Comparison of ENCODE assay signal across 20 cellular contexts in the genomic region with DNA sequence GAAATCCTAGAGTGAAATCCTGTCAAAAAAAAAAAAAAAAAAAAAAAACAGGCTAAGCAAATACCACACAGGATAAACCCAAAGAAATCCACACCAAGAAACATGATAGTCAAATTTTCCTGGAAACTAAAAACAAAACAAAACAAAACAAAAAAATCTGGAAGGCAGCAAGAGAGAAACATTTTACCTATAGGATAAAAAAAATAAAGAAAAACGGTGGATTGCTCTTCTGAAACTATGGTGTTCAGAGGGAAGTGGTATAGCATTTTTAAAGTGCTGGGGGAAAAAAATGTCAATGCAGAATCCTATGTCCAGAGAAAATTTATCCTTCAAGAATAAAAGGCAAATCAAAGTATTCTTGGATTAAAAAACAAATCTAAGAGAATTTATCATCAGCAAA. TPM values are rescaled to one million over a fixed set of nuclear protein-coding genes. Genes with fewer than 3 reads are reported as not detected.
DNase-seq lines count a peak whose midpoint lies in the region; ATAC-seq, FAIRE-seq and TF ChIP-seq lines count a peak whose summit lies in the region.
"Had no signal": no experiment of that assay in that cellular context is flagged by ENCODE, and none has a peak within 500 bp of the region (broad histone marks: within the 10 kb centered on the region; RNA-seq: fewer than 3 reads in every experiment).

No MANE protein-coding gene starts in this region.

- H3K9me3 Mint-ChIP-seq in central memory CD8-positive, alpha-beta T cell: no peaks in the 10 kb centered on the region
- no peaks in the 10 kb centered on the region for H3K9me3 Mint-ChIP-seq in endothelial cell (ENCODE audit: unreplicated experiment)

- TF ChIP-seq CTCF in endothelial cell (IDR thresholded peaks at IDR 0.05; ENCODE audit: unreplicated experiment): no peak

- DNase-seq in GM19239 (ENCODE audit: insufficient read length, low spot score) (no peak), OCI-M1 (lab: John Stamatoyannopoulos, UW) (peak; percentile 24), epidermal melanocyte (ENCODE audit: insufficient read length, low spot score) (no peak), NCI-H82 (lab: John Stamatoyannopoulos, UW) (no peak), endothelial cell (ENCODE audit: low spot score) (no peak)
- no peak for DNase-seq in central memory CD8-positive, alpha-beta T cell (ENCODE audit: low spot score in 2 of 2)
- DNase-seq: ACHN; BE2C; C1 segment of cervical spinal cord; CD4-positive, CD25-positive, alpha-beta regulatory T cell; CD8-positive, alpha-beta memory T cell; COR-L47; DMS 273 treated with DMSO at 0.1 percent for 48 hours; DMS79; GF-D8; H7 had no signal

- no peaks in the 10 kb centered on the region for H3K4me1 Mint-ChIP-seq in central memory CD8-positive, alpha-beta T cell
- no peaks in the 10 kb centered on the region for H3K4me1 Mint-ChIP-seq in endothelial cell (ENCODE audit: unreplicated experiment)
- H3K4me1 Mint-ChIP-seq: GM23338 had no signal

- no peak overlapping the region for H3K4me3 Mint-ChIP-seq in central memory CD8-positive, alpha-beta T cell
- no peak overlapping the region for H3K4me3 Mint-ChIP-seq in endothelial cell (ENCODE audit: unreplicated experiment)
- H3K4me3 Mint-ChIP-seq: CD4-positive, CD25-positive, alpha-beta regulatory T cell; CD8-positive, alpha-beta memory T cell; GM23338 had no signal

- ATAC-seq in central memory CD8-positive, alpha-beta T cell (replicated peaks; ENCODE audit: extremely low read depth, poor library complexity, severe bottlenecking): no peak
- ATAC-seq: GM23338, HCT116 had no signal

- H3K27me3 Mint-ChIP-seq in central memory CD8-positive, alpha-beta T cell: no peaks in the 10 kb centered on the region
- peaks cover 2% of the 10 kb centered on the region for H3K27me3 Mint-ChIP-seq in endothelial cell (ENCODE audit: unreplicated experiment)

- H3K27ac Mint-ChIP-seq in central memory CD8-positive, alpha-beta T cell (ENCODE audit: low read depth): peak overlapping the region; percentile 19
- no peak overlapping the region for H3K27ac Mint-ChIP-seq in endothelial cell (ENCODE audit: unreplicated experiment)
- H3K27ac Mint-ChIP-seq: GM23338 had no signal

- FAIRE-seq in G401.6 (lab: Jason Lieb, UNC): peak; percentile 71
- peak; percentile 33 for FAIRE-seq in GM19239 (lab: Jason Lieb, UNC)
- FAIRE-seq: A204.1 had no signal

- H3K36me3 Mint-ChIP-seq in central memory CD8-positive, alpha-beta T cell (ENCODE audit: insufficient read depth): peaks cover 7% of the 10 kb centered on the region
- H3K36me3 Mint-ChIP-seq in endothelial cell (ENCODE audit: low read depth, unreplicated experiment): no peaks in the 10 kb centered on the region

RNA-seq across cellular contexts. Expression of gene CBX7, which starts 41.6 kb away (rescaled TPM):
- 3.5 TPM for total RNA-seq in endothelial cell (ENCODE audit: unreplicated experiment)

RNA-seq across cellular contexts. Expression of gene PDGFB, which starts 50.7 kb away (rescaled TPM):
- 53.4 TPM for total RNA-seq in endothelial cell (ENCODE audit: unreplicated experiment)
